In genomic region chr2:168890006-168890782, GRCh38 we compare ENCODE assay signal across 8 cellular contexts. TPM values are rescaled to one million over a fixed set of nuclear protein-coding genes. Genes with fewer than 3 reads are reported as not detected.
DNase-seq lines count a peak whose midpoint lies in the region; ATAC-seq and TF ChIP-seq lines count a peak whose summit lies in the region.

SPC25 (minus strand) TSS chr2:168890430; CDS start chr2:168889519, 911 bp downstream.

- H3K4me3 ChIP-seq in GM12875 (ENCODE audit: low read depth, low read length) (peak within 1 kb of the TSS; percentile 74), trophoblast cell (ENCODE audit: low read depth, low read length) (peak within 1 kb of the TSS; percentile 92)

- WGBS in trophoblast cell (ENCODE audit: extremely low coverage, insufficient coverage, insufficient read length): no CpG with 5 or more reads among the region's 38 CpGs

- peaks cover 32% of the 10 kb centered on the region for H3K27me3 Mint-ChIP-seq in activated naive CD8-positive, alpha-beta T cell treated with anti-CD3 and anti-CD28 coated beads, Interleukin-2, amount 10 ng/mL, durations not matched to agents 7 days and 5 days
- H3K27me3 Mint-ChIP-seq in type B pancreatic cell: peaks cover 6% of the 10 kb centered on the region

- H2AK5ac ChIP-seq in trophoblast cell (ENCODE audit: low read length): no peak within 1 kb of the TSS

- H3K27ac ChIP-seq in trophoblast cell (ENCODE audit: low read depth, low read length): no peak within 1 kb of the TSS

- H2BK5ac ChIP-seq in trophoblast cell (ENCODE audit: low read depth, low read length, poor library complexity): no peak within 1 kb of the TSS

- H3K9me3 ChIP-seq in trophoblast cell (ENCODE audit: insufficient read depth, low read depth, low read length): peaks cover 4% of the 10 kb centered on the region

- H3K79me1 ChIP-seq in trophoblast cell (ENCODE audit: low read length): no peaks in the 10 kb centered on the region

- TF ChIP-seq CTCF in GM12875 (IDR thresholded peaks at IDR 0.05; ENCODE audit: borderline replicate concordance, insufficient read depth, low read depth, low read length) (no peak), type B pancreatic cell (conservative IDR thresholded peaks at IDR 0.05) (peak; percentile 55)

- peak within 1 kb of the TSS; percentile 14 for H3K18ac ChIP-seq in trophoblast cell (ENCODE audit: low read length)

- no peak within 1 kb of the TSS for H3K23ac ChIP-seq in trophoblast cell (ENCODE audit: low read length)

- H3K27me3 ChIP-seq in trophoblast cell (ENCODE audit: insufficient read depth, low read length): no peaks in the 10 kb centered on the region

- H3K4me1 Mint-ChIP-seq in activated naive CD8-positive, alpha-beta T cell treated with anti-CD3 and anti-CD28 coated beads, Interleukin-2, amount 10 ng/mL, durations not matched to agents 7 days and 5 days: peaks cover 15% of the 10 kb centered on the region
- peaks cover 8% of the 10 kb centered on the region for H3K4me1 Mint-ChIP-seq in type B pancreatic cell (ENCODE audit: unreplicated experiment)

- POLR2A ChIA-PET in activated naive CD8-positive, alpha-beta T cell treated with anti-CD3 and anti-CD28 coated beads, Interleukin-2, amount 10 ng/mL, durations not matched to agents 7 days and 5 days (lab: Charles Lee): no interaction called here

- H4K12ac ChIP-seq in trophoblast cell (ENCODE audit: low read depth, low read length): peak within 1 kb of the TSS; percentile 0

- intact Hi-C loops in cardiac septum (cut with DNase I): no loop called here

- peak; percentile 76 for DNase-seq in NCI-H128 (lab: John Stamatoyannopoulos, UW; ENCODE audit: unreplicated experiment)
- peak; percentile 81 to 93 for DNase-seq in SW 1271 (lab: John Stamatoyannopoulos, UW)
- DNase-seq in activated naive CD8-positive, alpha-beta T cell treated with anti-CD3 and anti-CD28 coated beads, Interleukin-2, amount 10 ng/mL, durations not matched to agents 7 days and 5 days: peak; percentile 88
- peak; percentile 93 for DNase-seq in cardiac septum (ENCODE audit: low spot score)
- peak; percentile 77 to 91 for DNase-seq in trophoblast cell
- peak; percentile 90 for DNase-seq in type B pancreatic cell (ENCODE audit: extremely low spot score, unreplicated experiment)

- ATAC-seq in HG02759 (IDR thresholded peaks at IDR 0.05; ENCODE audit: unreplicated experiment): peak; percentile 100
- ATAC-seq in activated naive CD8-positive, alpha-beta T cell treated with anti-CD3 and anti-CD28 coated beads, Interleukin-2, amount 10 ng/mL, durations not matched to agents 7 days and 5 days (ENCODE audit: low read depth): peak; percentile 99

- no peak within 1 kb of the TSS for H2BK12ac ChIP-seq in trophoblast cell (ENCODE audit: low read length)

- peak within 1 kb of the TSS; percentile 97 for H2AFZ ChIP-seq in trophoblast cell (ENCODE audit: insufficient read depth, low read length, poor library complexity)

- H4K91ac ChIP-seq in trophoblast cell (ENCODE audit: low read depth, low read length): no peak within 1 kb of the TSS

- peaks cover 3 to 5% of the 10 kb centered on the region in 2 experiments for H3K36me3 ChIP-seq in trophoblast cell (ENCODE audit: control insufficient read depth in 1 of 2, insufficient read depth in 2 of 2, low read length in 2 of 2)

- H3K4ac ChIP-seq in trophoblast cell (ENCODE audit: low read depth, low read length): peak within 1 kb of the TSS; percentile 44

- no peak within 1 kb of the TSS for H2BK120ac ChIP-seq in trophoblast cell (ENCODE audit: insufficient read depth, low read length, poor library complexity)

- peak within 1 kb of the TSS; percentile 62 for H4K8ac ChIP-seq in trophoblast cell (ENCODE audit: low read depth, low read length)

- peaks cover 23% of the 10 kb centered on the region for H3K36me3 Mint-ChIP-seq in activated naive CD8-positive, alpha-beta T cell treated with anti-CD3 and anti-CD28 coated beads, Interleukin-2, amount 10 ng/mL, durations not matched to agents 7 days and 5 days
- peaks cover 10% of the 10 kb centered on the region for H3K36me3 Mint-ChIP-seq in type B pancreatic cell

- H3K4me1 ChIP-seq in trophoblast cell (ENCODE audit: control insufficient read depth in 1 of 2, insufficient read depth in 2 of 2, low read length in 2 of 2): peaks cover 0 to 5% of the 10 kb centered on the region in 2 experiments

- H3K9ac ChIP-seq in trophoblast cell (ENCODE audit: low read length): peak within 1 kb of the TSS; percentile 77

- peak within 1 kb of the TSS; percentile 90 for H3K4me2 ChIP-seq in trophoblast cell (ENCODE audit: low read length)

- H3K9me3 Mint-ChIP-seq in activated naive CD8-positive, alpha-beta T cell treated with anti-CD3 and anti-CD28 coated beads, Interleukin-2, amount 10 ng/mL, durations not matched to agents 7 days and 5 days: no peaks in the 10 kb centered on the region
- no peaks in the 10 kb centered on the region for H3K9me3 Mint-ChIP-seq in type B pancreatic cell

- H3K14ac ChIP-seq in trophoblast cell (ENCODE audit: low read length): peak within 1 kb of the TSS; percentile 71

- H3K4me3 Mint-ChIP-seq in activated naive CD8-positive, alpha-beta T cell treated with anti-CD3 and anti-CD28 coated beads, Interleukin-2, amount 10 ng/mL, durations not matched to agents 7 days and 5 days: peak within 1 kb of the TSS; percentile 93
- peak within 1 kb of the TSS; percentile 96 for H3K4me3 Mint-ChIP-seq in type B pancreatic cell

- peaks cover 2% of the 10 kb centered on the region for H3K79me2 ChIP-seq in trophoblast cell (ENCODE audit: control insufficient read depth, insufficient read depth, low read length, poor library complexity)

- peak within 1 kb of the TSS; percentile 95 for H3K27ac Mint-ChIP-seq in activated naive CD8-positive, alpha-beta T cell treated with anti-CD3 and anti-CD28 coated beads, Interleukin-2, amount 10 ng/mL, durations not matched to agents 7 days and 5 days
- peak within 1 kb of the TSS; percentile 49 for H3K27ac Mint-ChIP-seq in type B pancreatic cell

RNA-seq across cellular contexts. Expression of gene SPC25, which starts in this region (rescaled TPM):
- 10 to 100 TPM; 35.6 to 40.0 TPM for total RNA-seq in activated naive CD8-positive, alpha-beta T cell treated with anti-CD3 and anti-CD28 coated beads, Interleukin-2, amount 10 ng/mL, durations not matched to agents 7 days and 5 days
- total RNA-seq in cardiac septum (0.24 TPM), type B pancreatic cell (ENCODE audit: low replicate concordance) (8.2 and 25.2 TPM in 2 replicates)
- 17.1 and 19.3 TPM in 2 replicates for polyA plus RNA-seq in trophoblast cell (2013)

Comparison
In these comparisons a context has a peak if more than half of its experiments do, and no peak if none do; other contexts are left out.
1. Peak in DNase-seq in cardiac septum; RNA of the gene not detected or under 1 TPM.